8 cellular contexts compared by ENCODE assay signal in genomic region chr2:70248145-70248809, GRCh38. TPM values are rescaled to one million over a fixed set of nuclear protein-coding genes. Genes with fewer than 3 reads are reported as not detected.
DNase-seq lines count a peak whose midpoint lies in the region; ATAC-seq and TF ChIP-seq lines count a peak whose summit lies in the region.

TSS of gene TIA1 (minus strand) at chr2:70248628. CDS start at chr2:70248430, 198 bp downstream.

- H3K27ac Mint-ChIP-seq in activated T-helper 17 cell treated with anti-CD3 and anti-CD28 coated beads, Interleukin-2, amount 50 U/mL, for 72 hours: peak within 1 kb of the TSS; percentile 100
- peak within 1 kb of the TSS; percentile 94 for H3K27ac Mint-ChIP-seq in natural killer cell treated with Interleukin-12 subunit alpha and Interleukin-12 subunit beta and Interleukin-15 and Interleukin-18, amount 100 ng/mL, for 72 hours

- peak within 1 kb of the TSS; percentile 96 for H3K27ac ChIP-seq in RWPE1

- peak; percentile 98 for ATAC-seq in activated T-helper 17 cell treated with anti-CD3 and anti-CD28 coated beads, Interleukin-2, amount 50 U/mL, for 72 hours (replicated peaks)
- ATAC-seq in natural killer cell treated with Interleukin-12 subunit alpha and Interleukin-12 subunit beta and Interleukin-15 and Interleukin-18, amount 100 ng/mL, for 72 hours: peak; percentile 99
- ATAC-seq in stimulated activated naive CD8-positive, alpha-beta T cell treated with anti-CD3 and anti-CD28 coated beads, Interleukin-15, Interleukin-2, amounts not matched to agents 100 U/mL and 50 U/mL, for 24 hours: peak; percentile 98

- H3K27me3 Mint-ChIP-seq in activated T-helper 17 cell treated with anti-CD3 and anti-CD28 coated beads, Interleukin-2, amount 50 U/mL, for 72 hours: no peaks in the 10 kb centered on the region
- no peaks in the 10 kb centered on the region for H3K27me3 Mint-ChIP-seq in natural killer cell treated with Interleukin-12 subunit alpha and Interleukin-12 subunit beta and Interleukin-15 and Interleukin-18, amount 100 ng/mL, for 72 hours

- peak within 1 kb of the TSS; percentile 73 for H3K4me3 ChIP-seq in LNCaP clone FGC (ENCODE audit: low read depth, low read length)

- CTCF ChIA-PET in RWPE1 (lab: Yijun Ruan, JAX): no interaction called here

- peak; percentile 98 for DNase-seq in Daoy (ENCODE audit: low read depth)
- DNase-seq in GOT3 (lab: John Stamatoyannopoulos, UW): peak; percentile 95
- DNase-seq in LNCaP clone FGC (ENCODE audit: low read depth): peak; percentile 88
- peak; percentile 98 for DNase-seq in RWPE1 (ENCODE audit: low spot score)
- peak; percentile 98 for DNase-seq in fibroblast of peridontal ligament (ENCODE audit: extremely low read depth)
- DNase-seq in natural killer cell treated with Interleukin-12 subunit alpha and Interleukin-12 subunit beta and Interleukin-15 and Interleukin-18, amount 100 ng/mL, for 72 hours (ENCODE audit: low spot score): peak; percentile 99
- DNase-seq in stimulated activated naive CD8-positive, alpha-beta T cell treated with anti-CD3 and anti-CD28 coated beads, Interleukin-15, Interleukin-2, amounts not matched to agents 100 U/mL and 50 U/mL, for 24 hours: peak; percentile 99

- H3K4me1 Mint-ChIP-seq in activated T-helper 17 cell treated with anti-CD3 and anti-CD28 coated beads, Interleukin-2, amount 50 U/mL, for 72 hours: peaks cover 19% of the 10 kb centered on the region
- peaks cover 18 to 30% of the 10 kb centered on the region in 2 donors for H3K4me1 Mint-ChIP-seq in natural killer cell treated with Interleukin-12 subunit alpha and Interleukin-12 subunit beta and Interleukin-15 and Interleukin-18, amount 100 ng/mL, for 72 hours (ENCODE audit: low read depth in 2 of 2)

- POLR2A ChIA-PET in RWPE1 (lab: Yijun Ruan, JAX; ENCODE audit: low non-redundant PET): no interaction called here

- H3K36me3 Mint-ChIP-seq in activated T-helper 17 cell treated with anti-CD3 and anti-CD28 coated beads, Interleukin-2, amount 50 U/mL, for 72 hours (ENCODE audit: low read depth): peaks cover 42% of the 10 kb centered on the region
- peaks cover 11% of the 10 kb centered on the region for H3K36me3 Mint-ChIP-seq in natural killer cell treated with Interleukin-12 subunit alpha and Interleukin-12 subunit beta and Interleukin-15 and Interleukin-18, amount 100 ng/mL, for 72 hours

- H3K9me3 Mint-ChIP-seq in activated T-helper 17 cell treated with anti-CD3 and anti-CD28 coated beads, Interleukin-2, amount 50 U/mL, for 72 hours: no peaks in the 10 kb centered on the region
- H3K9me3 Mint-ChIP-seq in natural killer cell treated with Interleukin-12 subunit alpha and Interleukin-12 subunit beta and Interleukin-15 and Interleukin-18, amount 100 ng/mL, for 72 hours: no peaks in the 10 kb centered on the region

- TF ChIP-seq CTCF in LNCaP clone FGC (IDR thresholded peaks at IDR 0.05; ENCODE audit: control insufficient read depth, extremely low read depth, insufficient read depth) (no peak), RWPE1 (conservative IDR thresholded peaks at IDR 0.05; ENCODE audit: low read depth) (no peak)

- peak within 1 kb of the TSS; percentile 94 for H3K4me3 Mint-ChIP-seq in activated T-helper 17 cell treated with anti-CD3 and anti-CD28 coated beads, Interleukin-2, amount 50 U/mL, for 72 hours
- H3K4me3 Mint-ChIP-seq in natural killer cell treated with Interleukin-12 subunit alpha and Interleukin-12 subunit beta and Interleukin-15 and Interleukin-18, amount 100 ng/mL, for 72 hours: peak within 1 kb of the TSS; percentile 98

RNA-seq across cellular contexts. Expression of gene TIA1, which starts in this region (rescaled TPM):
- total RNA-seq in Daoy (2014; rRNA removed; shearing (Covaris generic)): 67.4 and 83.1 TPM in 2 replicates
- total RNA-seq in activated T-helper 17 cell treated with anti-CD3 and anti-CD28 coated beads, Interleukin-2, amount 50 U/mL, for 72 hours: 10 to 100 TPM; 88.2 to 95.6 TPM
- total RNA-seq in natural killer cell treated with Interleukin-12 subunit alpha and Interleukin-12 subunit beta and Interleukin-15 and Interleukin-18, amount 100 ng/mL, for 72 hours: 100 to 1,000 TPM; 103 to 125 TPM

Comparison
In these comparisons a context has a peak if more than half of its experiments do, and no peak if none do; other contexts are left out.
1. Peak in every context shown above with its lines: DNase-seq, ATAC-seq, H3K4me3 ChIP-seq and H3K27ac ChIP-seq.